Comparison of ENCODE assay signal across 22 cellular contexts in genomic region chr14:38391334-38391733, GRCh38.
DNase-seq lines count a peak whose midpoint lies in the region; ATAC-seq, FAIRE-seq and TF ChIP-seq lines count a peak whose summit lies in the region.
"Had no signal": no experiment of that assay in that cellular context is flagged by ENCODE, and none has a peak within 500 bp of the region (broad histone marks: within the 10 kb centered on the region; RNA-seq: fewer than 3 reads in every experiment).

No MANE protein-coding gene starts in this region.

- H3K27ac ChIP-seq in SK-N-SH (ENCODE audit: low read depth in 2 of 2, low read length in 1 of 2) = no peak overlapping the region; a peak in 1 of 4 replicates
- H3K27ac ChIP-seq in MM.1S (ENCODE audit: low read length) = no peak overlapping the region
- peak overlapping the region; percentile 69 for H3K27ac ChIP-seq in endothelial cell of umbilical vein (ENCODE audit: insufficient read depth, low read depth, low read length)
- no peak overlapping the region for H3K27ac ChIP-seq in body of pancreas
- H3K27ac ChIP-seq: adrenal gland, esophagus squamous epithelium, prostate gland, SK-N-MC, thoracic aorta had no signal

- TF ChIP-seq POLR2A in endothelial cell of umbilical vein (IDR thresholded peaks at IDR 0.05; ENCODE audit: low read depth, low read length) = no peak
- TF ChIP-seq POLR2A in body of pancreas (IDR thresholded peaks at IDR 0.05) = no peak

- no TSS peak for BruUV-seq in endothelial cell of umbilical vein (replicated peaks; lab: Mats Ljungman, UMichigan)

- H3K9ac ChIP-seq in SK-N-SH (no peak overlapping the region), MM.1S (ENCODE audit: low read length) (no peak overlapping the region), endothelial cell of umbilical vein (replicated peaks; ENCODE audit: extremely low read depth, insufficient read depth, low read length) (no peak overlapping the region), skeletal muscle satellite cell (ENCODE audit: low read depth, low read length) (no peak overlapping the region)

- H3F3A ChIP-seq in SK-N-SH (replicated peaks; ENCODE audit: insufficient read depth) (no peaks in the 10 kb centered on the region), MM.1S (ENCODE audit: insufficient read depth, low read length) (no peaks in the 10 kb centered on the region)

- H3K4me3 Mint-ChIP-seq in activated naive CD8-positive, alpha-beta T cell treated with anti-CD3 and anti-CD28 coated beads, Interleukin-2, amount 50 U/mL, for 24 hours = no peak overlapping the region
- H3K4me3 Mint-ChIP-seq: activated T-helper 1 cell treated with anti-CD3 and anti-CD28 coated beads, Interleukin-12 subunit alpha, Interleukin-12 subunit beta, Interleukin-2, Interleukin-4 antibody, amounts not matched to agents 30 ng/mL and 10 ng/mL and 1 ng/mL, durations not matched to agents 14 hours and 24 hours and 36 hours; CD8-positive, alpha-beta memory T cell; dendritic cell treated with granulocyte-macrophage colony-stimulating factor and Interleukin-4, amounts not matched to agents 40 ng/mL and 50 ng/mL, for 4 days; naive B cell had no signal

- ATAC-seq in SK-N-SH treated with all-trans-retinoic acid at 6 μM for 48 hours (no peak), body of pancreas (no peak)
- ATAC-seq in activated naive CD8-positive, alpha-beta T cell treated with anti-CD3 and anti-CD28 coated beads, Interleukin-2, amount 50 U/mL, for 24 hours = no peak

- no peaks in the 10 kb centered on the region for H3K9me2 ChIP-seq in SK-N-SH
- H3K9me2 ChIP-seq in MM.1S (replicated peaks; ENCODE audit: insufficient read depth, low read length) = no peaks in the 10 kb centered on the region

- H3K4me2 ChIP-seq in SK-N-SH (peak overlapping the region; percentile 19; the same call in 1 of the 2 replicates), MM.1S (ENCODE audit: low read depth, low read length) (0 out of 2 replicates have a peak overlapping the region, but pooled peaks have one; percentile 21), endothelial cell of umbilical vein (ENCODE audit: insufficient read depth, low read length) (peak overlapping the region; percentile 58), skeletal muscle satellite cell (ENCODE audit: low read length) (peak overlapping the region; percentile 12)

- TF ChIP-seq CTCF in SK-N-SH (IDR thresholded peaks at IDR 0.05) (no peak), MM.1S (IDR thresholded peaks at IDR 0.05; ENCODE audit: low read length) (no peak), endothelial cell of umbilical vein (IDR thresholded peaks at IDR 0.05; ENCODE audit: extremely low read depth in 1 of 2, insufficient read depth in 1 of 2, low read depth in 1 of 2, low read length in 2 of 2) (no peak), body of pancreas (IDR thresholded peaks at IDR 0.05) (no peak)

- TF ChIP-seq RAD21 in SK-N-SH (IDR thresholded peaks at IDR 0.05; ENCODE audit: low read length) = no peak

- no peaks in the 10 kb centered on the region for H3K27me3 ChIP-seq in SK-N-SH (ENCODE audit: insufficient read depth)
- H3K27me3 ChIP-seq in MM.1S (replicated peaks; ENCODE audit: insufficient read depth, low read length) = no peaks in the 10 kb centered on the region
- no peaks in the 10 kb centered on the region for H3K27me3 ChIP-seq in endothelial cell of umbilical vein (ENCODE audit: control insufficient read depth in 2 of 2, insufficient read depth in 2 of 2, low read length in 2 of 2)
- H3K27me3 ChIP-seq in skeletal muscle satellite cell (ENCODE audit: control insufficient read depth, insufficient read depth, low read length) = no peaks in the 10 kb centered on the region
- H3K27me3 ChIP-seq in body of pancreas = no peaks in the 10 kb centered on the region
- H3K27me3 ChIP-seq: adrenal gland, esophagus squamous epithelium had no signal

- no peaks in the 10 kb centered on the region for H3K4me1 Mint-ChIP-seq in activated naive CD8-positive, alpha-beta T cell treated with anti-CD3 and anti-CD28 coated beads, Interleukin-2, amount 50 U/mL, for 24 hours
- H3K4me1 Mint-ChIP-seq: CD8-positive, alpha-beta memory T cell; naive B cell had no signal

- peaks cover 1% of the 10 kb centered on the region for H3K27me3 Mint-ChIP-seq in activated naive CD8-positive, alpha-beta T cell treated with anti-CD3 and anti-CD28 coated beads, Interleukin-2, amount 50 U/mL, for 24 hours
- H3K27me3 Mint-ChIP-seq: dendritic cell treated with granulocyte-macrophage colony-stimulating factor and Interleukin-4, amounts not matched to agents 40 ng/mL and 50 ng/mL, for 4 days; naive B cell had no signal

- no peaks in the 10 kb centered on the region for H3K9me1 ChIP-seq in endothelial cell of umbilical vein (replicated peaks; ENCODE audit: control insufficient read depth, extremely low read depth, insufficient read depth, low read length)

- H3K36me3 Mint-ChIP-seq in activated naive CD8-positive, alpha-beta T cell treated with anti-CD3 and anti-CD28 coated beads, Interleukin-2, amount 50 U/mL, for 24 hours (ENCODE audit: low read depth) = no peaks in the 10 kb centered on the region
- H3K36me3 Mint-ChIP-seq: CD8-positive, alpha-beta memory T cell; naive B cell had no signal

- dilution Hi-C loops in endothelial cell of umbilical vein (cut with MboI; ENCODE audit: extremely low pct_ligation_motif_present, low sequenced_read_pairs) = no loop called here

- H3K9me3 Mint-ChIP-seq in activated naive CD8-positive, alpha-beta T cell treated with anti-CD3 and anti-CD28 coated beads, Interleukin-2, amount 50 U/mL, for 24 hours = no peaks in the 10 kb centered on the region
- H3K9me3 Mint-ChIP-seq: activated T-helper 1 cell treated with anti-CD3 and anti-CD28 coated beads, Interleukin-12 subunit alpha, Interleukin-12 subunit beta, Interleukin-2, Interleukin-4 antibody, amounts not matched to agents 30 ng/mL and 10 ng/mL and 1 ng/mL, durations not matched to agents 14 hours and 24 hours and 36 hours; CD8-positive, alpha-beta memory T cell; dendritic cell treated with granulocyte-macrophage colony-stimulating factor and Interleukin-4, amounts not matched to agents 40 ng/mL and 50 ng/mL, for 4 days had no signal

- H3K27ac Mint-ChIP-seq in activated naive CD8-positive, alpha-beta T cell treated with anti-CD3 and anti-CD28 coated beads, Interleukin-2, amount 50 U/mL, for 24 hours = no peak overlapping the region
- H3K27ac Mint-ChIP-seq: activated T-helper 1 cell treated with anti-CD3 and anti-CD28 coated beads, Interleukin-12 subunit alpha, Interleukin-12 subunit beta, Interleukin-2, Interleukin-4 antibody, amounts not matched to agents 30 ng/mL and 10 ng/mL and 1 ng/mL, durations not matched to agents 14 hours and 24 hours and 36 hours; dendritic cell treated with granulocyte-macrophage colony-stimulating factor and Interleukin-4, amounts not matched to agents 40 ng/mL and 50 ng/mL, for 4 days; naive B cell had no signal

- no peak overlapping the region for H3K4me3 ChIP-seq in SK-N-SH (ENCODE audit: low read depth in 2 of 2, low read length in 1 of 2)
- H3K4me3 ChIP-seq in MM.1S (ENCODE audit: low read length) = no peak overlapping the region
- H3K4me3 ChIP-seq in endothelial cell of umbilical vein (replicated peaks in 1 of 3; ENCODE audit: insufficient read depth in 1 of 3, low read depth in 1 of 3, low read length in 3 of 3) = peak overlapping the region in 1 of 3 experiments; percentile 10
- H3K4me3 ChIP-seq in skeletal muscle satellite cell (ENCODE audit: low read length) = peak overlapping the region; percentile 34
- H3K4me3 ChIP-seq in body of pancreas = no peak overlapping the region
- H3K4me3 ChIP-seq: adrenal gland, esophagus squamous epithelium, prostate gland, SK-N-MC, thoracic aorta had no signal

- H3K4me1 ChIP-seq in SK-N-SH (ENCODE audit: control insufficient read depth in 1 of 2, insufficient read depth in 2 of 2, low read depth in 1 of 2, low read length in 1 of 2) (no peaks in the 10 kb centered on the region; a peak in 1 of 4 replicates), MM.1S (ENCODE audit: low read length) (no peaks in the 10 kb centered on the region), endothelial cell of umbilical vein (ENCODE audit: control insufficient read depth, extremely low read depth, insufficient read depth, low read length) (peaks cover 19% of the 10 kb centered on the region), skeletal muscle satellite cell (ENCODE audit: control insufficient read depth, insufficient read depth, low read length) (peaks cover 12% of the 10 kb centered on the region), body of pancreas (no peaks in the 10 kb centered on the region)
- H3K4me1 ChIP-seq: adrenal gland, esophagus squamous epithelium, prostate gland had no signal

- H3K9me3 ChIP-seq in SK-N-SH = no peaks in the 10 kb centered on the region
- H3K9me3 ChIP-seq in MM.1S (replicated peaks; ENCODE audit: insufficient read depth, low read length) = no peaks in the 10 kb centered on the region
- H3K9me3 ChIP-seq in endothelial cell of umbilical vein (replicated peaks; ENCODE audit: control insufficient read depth, insufficient read depth, low read length) = no peaks in the 10 kb centered on the region
- no peaks in the 10 kb centered on the region for H3K9me3 ChIP-seq in skeletal muscle satellite cell (replicated peaks; ENCODE audit: low read length)
- H3K9me3 ChIP-seq in body of pancreas = no peaks in the 10 kb centered on the region
- H3K9me3 ChIP-seq: adrenal gland, esophagus squamous epithelium, prostate gland, thoracic aorta had no signal

- H3K79me2 ChIP-seq in SK-N-SH (ENCODE audit: insufficient read depth) (no peaks in the 10 kb centered on the region), MM.1S (ENCODE audit: low read length) (no peaks in the 10 kb centered on the region), endothelial cell of umbilical vein (ENCODE audit: control insufficient read depth, insufficient read depth, low read length) (no peaks in the 10 kb centered on the region)

- no peak for TF ChIP-seq EP300 in SK-N-SH (IDR thresholded peaks at IDR 0.05; ENCODE audit: borderline replicate concordance in 1 of 2, low read depth in 1 of 2, low read length in 1 of 2)

- FAIRE-seq in endothelial cell of umbilical vein (lab: Jason Lieb, UNC) = no peak

- no peak for DNase-seq in SK-N-SH
- peak; percentile 18 for DNase-seq in MM.1S
- DNase-seq in endothelial cell of umbilical vein (ENCODE audit: low read depth, low spot score) = peak; percentile 89
- DNase-seq in body of pancreas = no peak
- DNase-seq in activated naive CD8-positive, alpha-beta T cell treated with anti-CD3 and anti-CD28 coated beads, Interleukin-2, amount 50 U/mL, for 24 hours = no peak
- DNase-seq in stimulated activated CD4-positive, alpha-beta T cell treated with anti-CD3 and anti-CD28 coated beads, Interleukin-4, amount 100 ng/mL, for 1 hour = no peak
- DNase-seq: 8988T; activated CD4-positive, alpha-beta T cell treated with anti-CD3 and anti-CD28 coated beads, Interleukin-2, amount 50 U/mL, for 4 hours; adrenal gland; CD8-positive, alpha-beta memory T cell; esophagus squamous epithelium; GDM1; naive B cell; NCI-H1105; NCI-H2227 treated with DMSO at 0.1 percent for 48 hours had no signal

- intact Hi-C loops in endothelial cell of umbilical vein (cut with micrococcal nuclease) (loop anchor here (1.0 kb wide), 1 partner anchor 34 kb away; no protein-coding TSS in a partner anchor), body of pancreas (cut with DNase I) (no loop called here)

- 0 out of 2 replicates have a peak overlapping the region, but pooled peaks have one; percentile 48 for H2AFZ ChIP-seq in SK-N-SH (ENCODE audit: low read depth)
- H2AFZ ChIP-seq in MM.1S (ENCODE audit: low read length) = peak overlapping the region; percentile 51
- H2AFZ ChIP-seq in endothelial cell of umbilical vein (ENCODE audit: low read depth, low read length) = peak overlapping the region; percentile 97

- POLR2A ChIA-PET in SK-N-SH (lab: Yijun Ruan, JAX) (no interaction called here), endothelial cell of umbilical vein (lab: Charles Lee) (interaction anchor here (2.5 kb wide), 1 partner anchor 136 kb away, joined by 10 read pairs; the partner anchor contains the start of gene CLEC14A)

- H3K36me3 ChIP-seq in SK-N-SH (replicated peaks in 1 of 2; ENCODE audit: control insufficient read depth in 1 of 2, insufficient read depth in 2 of 2, low read length in 1 of 2) (no peaks in the 10 kb centered on the region), MM.1S (replicated peaks; ENCODE audit: insufficient read depth, low read length) (no peaks in the 10 kb centered on the region), endothelial cell of umbilical vein (ENCODE audit: control insufficient read depth in 2 of 2, extremely low read depth in 1 of 2, insufficient read depth in 2 of 2, low read length in 2 of 2) (no peaks in the 10 kb centered on the region), skeletal muscle satellite cell (ENCODE audit: insufficient read depth, low read length) (no peaks in the 10 kb centered on the region), body of pancreas (replicated peaks in 1 of 2; ENCODE audit: insufficient read depth in 1 of 2, low read depth in 2 of 2) (no peaks in the 10 kb centered on the region)
- H3K36me3 ChIP-seq: adrenal gland, esophagus squamous epithelium, prostate gland, thoracic aorta had no signal

- CTCF ChIA-PET in SK-N-SH (lab: Yijun Ruan, JAX) = no interaction called here
- CTCF ChIA-PET in endothelial cell of umbilical vein (lab: Charles Lee) = interaction anchor here (1.0 to 2.1 kb wide), 4 partner anchors 8 to 25 kb away, joined by 4 to 6 read pairs (median 6); no protein-coding TSS in a partner anchor

- H4K20me1 ChIP-seq in SK-N-SH (ENCODE audit: insufficient read depth) (no peaks in the 10 kb centered on the region), MM.1S (ENCODE audit: insufficient read depth, low read length) (no peaks in the 10 kb centered on the region), endothelial cell of umbilical vein (replicated peaks; ENCODE audit: control insufficient read depth, extremely low read depth, insufficient read depth, low read length) (no peaks in the 10 kb centered on the region)

Comparison
In these comparisons a context has a peak if more than half of its experiments do, and no peak if none do; other contexts are left out.
1. DNase-seq: peak in MM.1S (single experiment) and endothelial cell of umbilical vein (single experiment); none in SK-N-SH (single experiment), body of pancreas (0 of 4), activated naive CD8-positive, alpha-beta T cell treated with anti-CD3 and anti-CD28 coated beads, Interleukin-2, amount 50 U/mL, for 24 hours (single experiment) and stimulated activated CD4-positive, alpha-beta T cell treated with anti-CD3 and anti-CD28 coated beads, Interleukin-4, amount 100 ng/mL, for 1 hour (single experiment).
2. Peak in every context shown above with its lines, with median percentiles within 50 percentile points of each other: H2AFZ ChIP-seq and H3K4me2 ChIP-seq.